Comparison of ENCODE assay signal across 8 cellular contexts in genomic region chr4:91113130-91113706, GRCh38.
DNase-seq lines count a peak whose midpoint lies in the region; ATAC-seq, FAIRE-seq and TF ChIP-seq lines count a peak whose summit lies in the region.

No MANE protein-coding gene starts in this region.

- H3K4me1 ChIP-seq in HCT116 (ENCODE audit: control insufficient read depth in 1 of 2, insufficient read depth in 2 of 2, low read length in 2 of 2) (no peaks in the 10 kb centered on the region), keratinocyte (ENCODE audit: control insufficient read depth, extremely low read depth, insufficient read depth, low read length) (no peaks in the 10 kb centered on the region)

- TF ChIP-seq CTCF in HCT116 (IDR thresholded peaks at IDR 0.05 in 2 of 3, conservative IDR thresholded peaks at IDR 0.05 in 1 of 3; ENCODE audit: borderline replicate concordance in 1 of 3, insufficient read depth in 1 of 3, low read depth in 2 of 3, low read length in 2 of 3) (peak; percentile 22 to 76 (median 61); a peak in 4 of 6 replicates), keratinocyte (optimal IDR thresholded peaks at IDR 0.05 in 1 of 3, IDR thresholded peaks at IDR 0.05 in 1 of 3, conservative IDR thresholded peaks at IDR 0.05 in 1 of 3; ENCODE audit: extremely low read depth in 1 of 3, insufficient read depth in 2 of 3, low read length in 3 of 3) (peak; percentile 37 to 61 (median 60))

- FAIRE-seq in keratinocyte (lab: Jason Lieb, UNC): peak; percentile 76

- H3K4me2 ChIP-seq in HCT116 (ENCODE audit: low read length) (no peak overlapping the region), keratinocyte (ENCODE audit: control insufficient read depth, extremely low read depth, insufficient read depth, low read depth, low read length) (no peak overlapping the region)

- CTCF ChIA-PET in HCT116 (lab: Charles Lee): interaction anchor here (1.3 to 2.3 kb wide), 3 partner anchors 10 to 1051 kb away, joined by 3 to 13 read pairs (median 3); no protein-coding TSS in a partner anchor

- H2AFZ ChIP-seq in HCT116 (ENCODE audit: low read depth, low read length, poor library complexity, severe bottlenecking) (peak overlapping the region; percentile 54), keratinocyte (ENCODE audit: control insufficient read depth, low read length) (no peak overlapping the region)

- no TSS peak for BruUV-seq in HCT116 (replicated peaks; lab: Mats Ljungman, UMichigan)

- peak; percentile 73 for TF ChIP-seq RAD21 in HCT116 (IDR thresholded peaks at IDR 0.05; ENCODE audit: low read depth)

- H4K20me1 ChIP-seq in HCT116 (ENCODE audit: insufficient read depth) (no peaks in the 10 kb centered on the region), keratinocyte (ENCODE audit: control insufficient read depth, extremely low read depth, insufficient read depth, low read length) (no peaks in the 10 kb centered on the region)

- H3K9me1 ChIP-seq in keratinocyte (ENCODE audit: control insufficient read depth, extremely low read depth, insufficient read depth, low read length): no peaks in the 10 kb centered on the region

- ATAC-seq in HCT116: peak; percentile 53; the same call in 1 of the 2 replicates

- H3K4me3 ChIP-seq in HCT116 (replicated peaks in 1 of 2; ENCODE audit: low read depth in 1 of 2, low read length in 2 of 2): no peak overlapping the region
- no peak overlapping the region for H3K4me3 ChIP-seq in keratinocyte (ENCODE audit: control insufficient read depth in 2 of 3, extremely low read depth in 1 of 3, insufficient read depth in 2 of 3, low read depth in 1 of 3, low read length in 3 of 3)

- no peak for TF ChIP-seq POLR2A in HCT116 (IDR thresholded peaks at IDR 0.05; ENCODE audit: borderline replicate concordance, extremely low read depth, insufficient read depth, insufficient read length)

- in situ Hi-C loops in SK-MEL-5 (cut with HindIII; ENCODE audit: low pct_unique_long_range_greater_than_20kb, low sequenced_read_pairs): no loop called here

- H3K9me3 ChIP-seq in HCT116 (ENCODE audit: control insufficient read depth in 1 of 2, insufficient read depth in 1 of 2, low read depth in 1 of 2, low read length in 2 of 2): no peaks in the 10 kb centered on the region
- no peaks in the 10 kb centered on the region for H3K9me3 ChIP-seq in keratinocyte (ENCODE audit: control insufficient read depth, low read depth, low read length)

- H3K27me3 ChIP-seq in HCT116 (ENCODE audit: insufficient read depth, low read length) (no peaks in the 10 kb centered on the region), keratinocyte (ENCODE audit: control insufficient read depth, extremely low read depth, insufficient read depth, low read length) (no peaks in the 10 kb centered on the region)

- H3K9me2 ChIP-seq in HCT116 (ENCODE audit: insufficient read depth): no peaks in the 10 kb centered on the region

- no peak overlapping the region for H3K9ac ChIP-seq in HCT116 (ENCODE audit: low read length)
- no peak overlapping the region for H3K9ac ChIP-seq in keratinocyte (ENCODE audit: control insufficient read depth, extremely low read depth, insufficient read depth, low read length)

- dilution Hi-C loops in keratinocyte (cut with MboI; ENCODE audit: extremely low pct_ligation_motif_present, low sequenced_read_pairs): no loop called here

- no peaks in the 10 kb centered on the region for H3K36me3 ChIP-seq in HCT116 (ENCODE audit: control insufficient read depth in 1 of 2, insufficient read depth in 2 of 2, low read length in 2 of 2)
- H3K36me3 ChIP-seq in keratinocyte (ENCODE audit: control insufficient read depth in 2 of 2, extremely low read depth in 1 of 2, insufficient read depth in 2 of 2, low read length in 2 of 2): no peaks in the 10 kb centered on the region

- RAD21 ChIA-PET in HCT116 (lab: Charles Lee; ENCODE audit: low non-redundant PET in 1 of 2, low total read pairs in 2 of 2, uncharacterized antibody in 2 of 2, unreplicated experiment in 2 of 2): interaction anchor here in 1 of 2 experiments (0.7 kb wide), 1 partner anchor 694 kb away, joined by 3 read pairs; no protein-coding TSS in a partner anchor

- intact Hi-C loops in HCT116 (cut with micrococcal nuclease): no loop called here

- POLR2A ChIA-PET in HCT116 (lab: Charles Lee): interaction anchor here (0.6 kb wide), 1 partner anchor 454 kb away, joined by 3 read pairs; no protein-coding TSS in a partner anchor

- DNase-seq in DMS53 treated with DMSO at 0.1 percent for 48 hours (lab: John Stamatoyannopoulos, UW; ENCODE audit: unreplicated experiment) (peak; percentile 10), HCT116 (ENCODE audit: low read depth, low spot score) (peak; percentile 28), SK-MEL-5 (ENCODE audit: low read depth, low spot score) (peak; percentile 47), keratinocyte (ENCODE audit: low read depth, low spot score) (no peak), NCI-H146 treated with DMSO at 0.1 percent for 48 hours (lab: John Stamatoyannopoulos, UW; ENCODE audit: unreplicated experiment) (no peak), NCI-H526 treated with DMSO at 0.1 percent for 48 hours (lab: John Stamatoyannopoulos, UW) (no peak), NCI-H2107 treated with DMSO at 0.1 percent for 48 hours (lab: John Stamatoyannopoulos, UW; ENCODE audit: unreplicated experiment) (no peak), NCI-H146 (lab: John Stamatoyannopoulos, UW) (no peak)

- no peaks in the 10 kb centered on the region for H3K79me2 ChIP-seq in HCT116 (ENCODE audit: insufficient read depth, low read length)
- no peaks in the 10 kb centered on the region for H3K79me2 ChIP-seq in keratinocyte (ENCODE audit: control insufficient read depth, insufficient read depth, low read length)

- H3K27ac ChIP-seq in HCT116 (ENCODE audit: low read depth, low read length) (no peak overlapping the region), keratinocyte (ENCODE audit: control insufficient read depth, insufficient read depth, low read length) (no peak overlapping the region)

TF ChIP-seq in HCT116, 20 proteins besides CTCF, POLR2A, EP300 and RAD21:
- TF ChIP-seq MAX (IDR thresholded peaks at IDR 0.05): no peak
- TF ChIP-seq FOSL1 (IDR thresholded peaks at IDR 0.05; ENCODE audit: low read depth): no peak
- no peak for TF ChIP-seq EZH2phosphoT487 (IDR thresholded peaks at IDR 0.05; ENCODE audit: borderline replicate concordance)
- no peak for TF ChIP-seq EGR1 (IDR thresholded peaks at IDR 0.05; ENCODE audit: low read depth)

Comparison
In these comparisons a context has a peak if more than half of its experiments do, and no peak if none do; other contexts are left out.
1. DNase-seq: peak in DMS53 treated with DMSO at 0.1 percent for 48 hours (single experiment), HCT116 (single experiment) and SK-MEL-5 (single experiment); none in keratinocyte (single experiment), NCI-H146 treated with DMSO at 0.1 percent for 48 hours (single experiment), NCI-H526 treated with DMSO at 0.1 percent for 48 hours (single experiment), NCI-H2107 treated with DMSO at 0.1 percent for 48 hours (single experiment) and NCI-H146 (single experiment).